Comparison of ENCODE assay signal across 10 cellular contexts in genomic region chr3:73096169-73096568, GRCh38.
"Had no signal": no experiment of that assay in that cellular context is flagged by ENCODE, and none has a peak within 500 bp of the region (broad histone marks: within the 10 kb centered on the region; RNA-seq: fewer than 3 reads in every experiment).

No MANE protein-coding gene starts in this region.

- H3K4me3 ChIP-seq: GM23248 had no signal

- H3K9ac ChIP-seq: GM23248, KMS-11 had no signal

- H3K27ac ChIP-seq: GM23248, HL-60, KMS-11 had no signal

- H3K4me2 ChIP-seq: KMS-11 had no signal

- FAIRE-seq: H54 had no signal

- DNase-seq: GM23248, GOT3, H9, HCEC 1CT, IMR-90, Karpas-422, KBM-7 had no signal

- H2AFZ ChIP-seq: GM23248 had no signal
